Comparison of ENCODE assay signal across 8 cellular contexts in the genomic region with DNA sequence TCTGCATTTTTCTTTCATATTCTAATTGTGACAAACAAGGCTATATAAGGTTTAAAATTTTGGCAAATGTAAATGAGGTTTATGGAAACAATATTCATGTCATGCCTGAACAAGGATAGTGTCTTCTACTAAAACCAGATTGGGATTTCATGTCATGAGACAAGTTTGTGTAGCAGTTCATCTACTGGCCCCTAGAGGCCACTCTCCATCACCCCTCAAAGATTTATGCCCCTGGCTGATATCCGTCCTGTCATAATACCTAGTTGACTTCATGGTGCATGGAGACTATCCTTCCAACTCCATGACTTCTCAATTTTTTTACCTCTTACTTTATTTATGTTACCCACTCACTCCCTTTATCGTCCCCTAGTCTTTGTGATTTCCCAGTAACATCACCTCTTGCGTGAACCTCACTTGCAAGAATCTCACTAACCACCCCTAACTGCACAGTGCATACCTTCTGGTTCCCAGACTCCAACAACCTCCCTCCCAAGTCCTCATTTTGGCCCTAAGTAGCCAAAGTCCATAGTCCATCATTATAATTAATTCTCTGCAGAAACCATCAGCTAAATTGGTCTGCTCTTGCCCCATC.
DNase-seq lines count a peak whose midpoint lies in the region; ATAC-seq and TF ChIP-seq lines count a peak whose summit lies in the region.

No MANE protein-coding gene starts in this region.

- H3K4me2 ChIP-seq in neuronal stem cell (ENCODE audit: insufficient read depth, low read length, poor library complexity, severe bottlenecking) = no peak overlapping the region

- no peaks in the 10 kb centered on the region for H3K4me1 Mint-ChIP-seq in stimulated activated memory B cell treated with anti-CD40 and anti-IgM and Interleukin-4, amounts not matched to agents 10 μg/mL and 1 μg/mL and 100 μg/mL, for 72 hours

- H2BK5ac ChIP-seq in neuronal stem cell (ENCODE audit: low read length) = no peak overlapping the region

- H2BK12ac ChIP-seq in neuronal stem cell (ENCODE audit: low read length) = no peak overlapping the region

- no peak overlapping the region for H3K4me3 Mint-ChIP-seq in stimulated activated memory B cell treated with anti-CD40 and anti-IgM and Interleukin-4, amounts not matched to agents 10 μg/mL and 1 μg/mL and 100 μg/mL, for 72 hours

- no peaks in the 10 kb centered on the region for H3K27me3 Mint-ChIP-seq in stimulated activated memory B cell treated with anti-CD40 and anti-IgM and Interleukin-4, amounts not matched to agents 10 μg/mL and 1 μg/mL and 100 μg/mL, for 72 hours

- no peak overlapping the region for H3K4ac ChIP-seq in neuronal stem cell (ENCODE audit: low read length)

- H3K9me3 Mint-ChIP-seq in stimulated activated memory B cell treated with anti-CD40 and anti-IgM and Interleukin-4, amounts not matched to agents 10 μg/mL and 1 μg/mL and 100 μg/mL, for 72 hours = no peaks in the 10 kb centered on the region

- no peak overlapping the region for H3K27ac Mint-ChIP-seq in stimulated activated memory B cell treated with anti-CD40 and anti-IgM and Interleukin-4, amounts not matched to agents 10 μg/mL and 1 μg/mL and 100 μg/mL, for 72 hours

- H3K4me3 ChIP-seq in epithelial cell of esophagus (ENCODE audit: low read length) (no peak overlapping the region), neuronal stem cell (ENCODE audit: low read length in 2 of 2) (no peak overlapping the region)

- no peaks in the 10 kb centered on the region for H3K9me3 ChIP-seq in neuronal stem cell (replicated peaks in 1 of 2; ENCODE audit: control insufficient read depth in 2 of 2, insufficient read depth in 1 of 2, low read depth in 1 of 2, low read length in 2 of 2)

- no peak overlapping the region for H3K18ac ChIP-seq in neuronal stem cell (ENCODE audit: low read length)

- H3K14ac ChIP-seq in neuronal stem cell (ENCODE audit: low read length) = no peak overlapping the region

- H3K23ac ChIP-seq in neuronal stem cell (ENCODE audit: low read depth, low read length, poor library complexity) = no peak overlapping the region

- DNase-seq in EH (ENCODE audit: low read depth) (peak; percentile 52), NCI-H82 treated with DMSO at 0.1 percent for 48 hours (lab: John Stamatoyannopoulos, UW; ENCODE audit: unreplicated experiment) (peak; percentile 30), epithelial cell of esophagus (ENCODE audit: low read depth) (peak; percentile 65), neuronal stem cell (ENCODE audit: low spot score) (peak; percentile 8), NCI-H1092 (lab: John Stamatoyannopoulos, UW) (no peak)

- H2AK5ac ChIP-seq in neuronal stem cell (ENCODE audit: low read depth, low read length) = no peak overlapping the region

- no peaks in the 10 kb centered on the region for H3K79me1 ChIP-seq in neuronal stem cell (ENCODE audit: low read depth, low read length)

- no peak overlapping the region for H2AFZ ChIP-seq in neuronal stem cell (ENCODE audit: low read length)

- no peak overlapping the region for H3K9ac ChIP-seq in neuronal stem cell (ENCODE audit: low read depth, low read length, poor library complexity)

- H2BK120ac ChIP-seq in neuronal stem cell (ENCODE audit: low read depth, low read length) = no peak overlapping the region

- H4K91ac ChIP-seq in neuronal stem cell (ENCODE audit: low read depth, low read length, poor library complexity) = no peak overlapping the region

- no peak overlapping the region for H2BK15ac ChIP-seq in neuronal stem cell (ENCODE audit: low read length)

- H3K36me3 Mint-ChIP-seq in stimulated activated memory B cell treated with anti-CD40 and anti-IgM and Interleukin-4, amounts not matched to agents 10 μg/mL and 1 μg/mL and 100 μg/mL, for 72 hours = peaks cover 4% of the 10 kb centered on the region

- ATAC-seq in GM19328 (IDR thresholded peaks at IDR 0.05; ENCODE audit: unreplicated experiment) (peak; percentile 75), HG03280 (IDR thresholded peaks at IDR 0.05; ENCODE audit: unreplicated experiment) (peak; percentile 89)
- ATAC-seq in stimulated activated memory B cell treated with anti-CD40 and anti-IgM and Interleukin-4, amounts not matched to agents 10 μg/mL and 1 μg/mL and 100 μg/mL, for 72 hours = no peak

- H3K4me1 ChIP-seq in neuronal stem cell (ENCODE audit: control insufficient read depth in 2 of 2, insufficient read depth in 1 of 2, low read depth in 1 of 2, low read length in 2 of 2) = peaks cover 0 to 1% of the 10 kb centered on the region in 2 donors

- no peaks in the 10 kb centered on the region for H3K36me3 ChIP-seq in neuronal stem cell (replicated peaks in 1 of 2; ENCODE audit: control insufficient read depth in 2 of 2, insufficient read depth in 2 of 2, low read length in 2 of 2)

- no peak overlapping the region for H4K8ac ChIP-seq in neuronal stem cell (ENCODE audit: low read depth, low read length)

- TF ChIP-seq CTCF in epithelial cell of esophagus (IDR thresholded peaks at IDR 0.05; ENCODE audit: insufficient read depth, low read depth, low read length, missing control alignments) = peak; percentile 86

- WGBS in neuronal stem cell (ENCODE audit: extremely low coverage in 2 of 2, insufficient read length in 2 of 2, insufficient replicate concordance in 1 of 2), 2 donors = no CpG with 5 or more reads among the region's 3 CpGs

- no peak overlapping the region for H3K27ac ChIP-seq in neuronal stem cell (replicated peaks; ENCODE audit: low read length)

- no peaks in the 10 kb centered on the region for H3K27me3 ChIP-seq in neuronal stem cell (ENCODE audit: control insufficient read depth in 3 of 3, insufficient read depth in 3 of 3, low read depth in 1 of 3, low read length in 3 of 3)
